In the genomic region with DNA sequence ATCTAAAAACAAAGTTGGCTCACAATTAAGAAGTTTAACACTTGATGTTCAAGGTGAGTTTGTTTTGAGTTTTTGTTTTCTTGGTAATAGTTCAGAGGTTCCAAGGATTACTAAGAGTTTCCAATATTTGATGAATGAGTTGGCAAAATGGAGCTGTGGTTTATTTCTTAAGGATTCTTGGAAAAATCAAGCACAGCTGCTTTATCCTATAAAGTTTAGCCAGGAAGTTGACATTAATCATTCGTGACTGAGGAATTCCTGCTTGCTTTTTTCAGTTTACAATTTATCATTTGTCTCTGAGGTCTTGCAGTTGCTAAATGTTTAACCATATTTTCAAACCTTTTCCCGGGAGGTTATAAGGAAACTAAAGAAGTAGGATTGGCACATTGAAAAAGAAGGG, we compare ENCODE assay signal across 14 cellular contexts. TPM values are rescaled to one million over a fixed set of nuclear protein-coding genes. Genes with fewer than 3 reads are reported as not detected.
DNase-seq lines count a peak whose midpoint lies in the region; TF ChIP-seq lines count a peak whose summit lies in the region.
"Had no signal": no experiment of that assay in that cellular context is flagged by ENCODE, and none has a peak within 500 bp of the region (broad histone marks: within the 10 kb centered on the region; RNA-seq: fewer than 3 reads in every experiment).

No MANE protein-coding gene starts in this region.

- H3K4me3 ChIP-seq in SJSA1 (no peak overlapping the region), A673 (ENCODE audit: low read depth, low read length, poor library complexity, severe bottlenecking) (no peak overlapping the region)
- H3K4me3 ChIP-seq: GM12878 had no signal

- H3K4me3 Mint-ChIP-seq in activated T-helper 2 cell treated with anti-CD3 and anti-CD28 coated beads, Interferon-gamma antibody, Interleukin-2, Interleukin-4, amounts not matched to agents 10 μg/mL and 5 μg/mL and 100 μg/mL, durations not matched to agents 14 hours and 24 hours and 36 hours (ENCODE audit: low read depth): no peak overlapping the region
- H3K4me3 Mint-ChIP-seq: activated CD4-positive, alpha-beta T cell treated with anti-CD3 and anti-CD28 coated beads, Interleukin-2, amount 10 ng/mL, durations not matched to agents 7 days and 5 days had no signal

- BruUV-seq in A673 (replicated peaks; lab: Mats Ljungman, UMichigan): no TSS peak

- H3K36me3 Mint-ChIP-seq in activated T-helper 2 cell treated with anti-CD3 and anti-CD28 coated beads, Interferon-gamma antibody, Interleukin-2, Interleukin-4, amounts not matched to agents 10 μg/mL and 5 μg/mL and 100 μg/mL, durations not matched to agents 14 hours and 24 hours and 36 hours (ENCODE audit: low read depth): no peaks in the 10 kb centered on the region

- H3K4me1 ChIP-seq in SJSA1 (replicated peaks) (peaks cover 16% of the 10 kb centered on the region), A673 (ENCODE audit: insufficient read depth, low read length, poor library complexity, severe bottlenecking) (peaks cover 8% of the 10 kb centered on the region)

- H3K27ac Mint-ChIP-seq in activated T-helper 2 cell treated with anti-CD3 and anti-CD28 coated beads, Interferon-gamma antibody, Interleukin-2, Interleukin-4, amounts not matched to agents 10 μg/mL and 5 μg/mL and 100 μg/mL, durations not matched to agents 14 hours and 24 hours and 36 hours: no peak overlapping the region
- H3K27ac Mint-ChIP-seq: activated CD4-positive, alpha-beta T cell treated with anti-CD3 and anti-CD28 coated beads, Interleukin-2, amount 10 ng/mL, durations not matched to agents 7 days and 5 days had no signal

- TF ChIP-seq CTCF in A673 (conservative IDR thresholded peaks at IDR 0.05; ENCODE audit: low read depth, low read length): no peak

- H3K9me3 ChIP-seq in SJSA1 (replicated peaks) (no peaks in the 10 kb centered on the region), A673 (ENCODE audit: low read depth, low read length, poor library complexity, severe bottlenecking) (no peaks in the 10 kb centered on the region)

- H3K9me3 Mint-ChIP-seq in activated T-helper 2 cell treated with anti-CD3 and anti-CD28 coated beads, Interferon-gamma antibody, Interleukin-2, Interleukin-4, amounts not matched to agents 10 μg/mL and 5 μg/mL and 100 μg/mL, durations not matched to agents 14 hours and 24 hours and 36 hours: no peaks in the 10 kb centered on the region

- POLR2A ChIA-PET in A673 (lab: Charles Lee; ENCODE audit: low non-redundant PET): no interaction called here

- H3K27ac ChIP-seq in SJSA1 (0 out of 2 replicates have a peak overlapping the region, but pooled peaks have one; percentile 4), A673 (ENCODE audit: low read depth, low read length, poor library complexity, severe bottlenecking) (no peak overlapping the region)

- peaks cover 5% of the 10 kb centered on the region for H3K27me3 Mint-ChIP-seq in activated T-helper 2 cell treated with anti-CD3 and anti-CD28 coated beads, Interferon-gamma antibody, Interleukin-2, Interleukin-4, amounts not matched to agents 10 μg/mL and 5 μg/mL and 100 μg/mL, durations not matched to agents 14 hours and 24 hours and 36 hours (ENCODE audit: low read depth)

- CTCF ChIA-PET in A673 (lab: Charles Lee): no interaction called here

- in situ Hi-C loops in Caki2 (cut with HindIII; ENCODE audit: low pct_unique_long_range_greater_than_20kb, low sequenced_read_pairs) (no loop called here), KBM-7 (cut with MboI; ENCODE audit: low pct_unique_long_range_greater_than_20kb, low sequenced_read_pairs) (no loop called here)

- DNase-seq in Caki2 (ENCODE audit: low read depth) (peak; percentile 39), SJSA1 (ENCODE audit: low read depth in 1 of 2, low spot score in 2 of 2) (peak in 1 of 2 experiments; percentile 11), fibroblast of peridontal ligament (ENCODE audit: extremely low read depth) (peak; percentile 97), renal cortical epithelial cell (ENCODE audit: low read depth) (peak; percentile 95), A673 (ENCODE audit: low spot score) (no peak), KBM-7 (no peak), MV-4-11 (lab: John Stamatoyannopoulos, UW) (no peak)
- DNase-seq in activated T-helper 2 cell treated with anti-CD3 and anti-CD28 coated beads, Interferon-gamma antibody, Interleukin-2, Interleukin-4, amounts not matched to agents 10 μg/mL and 5 μg/mL and 100 μg/mL, durations not matched to agents 14 hours and 24 hours and 36 hours (ENCODE audit: low spot score): no peak
- DNase-seq: activated CD4-positive, alpha-beta T cell treated with anti-CD3 and anti-CD28 coated beads, Interleukin-2, amount 10 ng/mL, durations not matched to agents 7 days and 5 days; COR-L47; MM.1S; NCI-H524 had no signal

- intact Hi-C loops in A673 (cut with micrococcal nuclease; ENCODE audit: unreplicated experiment): no loop called here
- intact Hi-C loops in activated T-helper 2 cell treated with anti-CD3 and anti-CD28 coated beads, Interferon-gamma antibody, Interleukin-2, Interleukin-4, amounts not matched to agents 10 μg/mL and 5 μg/mL and 100 μg/mL, durations not matched to agents 14 hours and 24 hours and 36 hours (cut with micrococcal nuclease): no loop called here

- H3K36me3 ChIP-seq in SJSA1 (no peaks in the 10 kb centered on the region; the same call in 1 of the 2 replicates), A673 (ENCODE audit: insufficient read depth, low read length, poor library complexity, severe bottlenecking) (no peaks in the 10 kb centered on the region)

- no peaks in the 10 kb centered on the region for H3K4me1 Mint-ChIP-seq in activated T-helper 2 cell treated with anti-CD3 and anti-CD28 coated beads, Interferon-gamma antibody, Interleukin-2, Interleukin-4, amounts not matched to agents 10 μg/mL and 5 μg/mL and 100 μg/mL, durations not matched to agents 14 hours and 24 hours and 36 hours (ENCODE audit: low read depth)
- H3K4me1 Mint-ChIP-seq: activated CD4-positive, alpha-beta T cell treated with anti-CD3 and anti-CD28 coated beads, Interleukin-2, amount 10 ng/mL, durations not matched to agents 7 days and 5 days had no signal

- H3K27me3 ChIP-seq in SJSA1 (replicated peaks) (no peaks in the 10 kb centered on the region), A673 (replicated peaks; ENCODE audit: insufficient read depth, low read depth, low read length, poor library complexity) (no peaks in the 10 kb centered on the region)

RNA-seq across cellular contexts. Expression of a gene that starts 15.2 kb away (rescaled TPM):
- 0.10 TPM in 1 of 2 replicates, not detected in the other for total RNA-seq in Caki2 (2014; rRNA removed; shearing (Covaris generic); ENCODE audit: low replicate concordance)
- 11.0 and 15.1 TPM in 2 replicates for total RNA-seq in SJSA1 (2014; rRNA removed; shearing (Covaris generic))
- total RNA-seq in renal cortical epithelial cell: 57.8 and 242 TPM in 2 replicates
- 2.0 and 3.0 TPM in 2 replicates for total RNA-seq in A673 (2021)
- 0.05 TPM in 1 of 2 replicates, not detected in the other for total RNA-seq in activated T-helper 2 cell treated with anti-CD3 and anti-CD28 coated beads, Interferon-gamma antibody, Interleukin-2, Interleukin-4, amounts not matched to agents 10 μg/mL and 5 μg/mL and 100 μg/mL, durations not matched to agents 14 hours and 24 hours and 36 hours
- total RNA-seq: activated CD4-positive, alpha-beta T cell treated with anti-CD3 and anti-CD28 coated beads, Interleukin-2, amount 10 ng/mL, durations not matched to agents 7 days and 5 days; SK-MEL-5 had no signal

Comparison
In these comparisons a context has a peak if more than half of its experiments do, and no peak if none do; other contexts are left out.
1. DNase-seq: peak in Caki2 (single experiment), fibroblast of peridontal ligament (single experiment) and renal cortical epithelial cell (single experiment); none in A673 (single experiment), KBM-7 (single experiment), MV-4-11 (single experiment) and activated T-helper 2 cell treated with anti-CD3 and anti-CD28 coated beads, Interferon-gamma antibody, Interleukin-2, Interleukin-4, amounts not matched to agents 10 μg/mL and 5 μg/mL and 100 μg/mL, durations not matched to agents 14 hours and 24 hours and 36 hours (single experiment).